In genomic region chrX:79630033-79631009, GRCh38 we compare ENCODE assay signal across 12 cellular contexts.
DNase-seq lines count a peak whose midpoint lies in the region; ATAC-seq lines count a peak whose summit lies in the region.
"Had no signal": no experiment of that assay in that cellular context is flagged by ENCODE, and none has a peak within 500 bp of the region (broad histone marks: within the 10 kb centered on the region; RNA-seq: fewer than 3 reads in every experiment).

No MANE protein-coding gene starts in this region.

- H3K27me3 ChIP-seq in BLaER1 = peaks cover 42% of the 10 kb centered on the region
- H3K27me3 ChIP-seq: colonic mucosa had no signal

- peak; percentile 68 for ATAC-seq in GM19043 (IDR thresholded peaks at IDR 0.05; ENCODE audit: low read depth, unreplicated experiment)
- peak; percentile 92 for ATAC-seq in HG02759 (IDR thresholded peaks at IDR 0.05; ENCODE audit: unreplicated experiment)
- ATAC-seq in HG03558 (IDR thresholded peaks at IDR 0.05; ENCODE audit: extremely low read depth, unreplicated experiment) = peak; percentile 71
- no peak for ATAC-seq in activated naive CD8-positive, alpha-beta T cell treated with anti-CD3 and anti-CD28 coated beads, Interleukin-2, amount 50 U/mL, for 24 hours
- no peak for ATAC-seq in activated CD4-positive, CD25-positive, alpha-beta regulatory T cell treated with anti-CD3 and anti-CD28 coated beads, Interleukin-2, amount 50 U/mL, for 24 hours
- ATAC-seq in left cardiac atrium = no peak

- no peak overlapping the region for H3K9ac ChIP-seq in BLaER1

- H4K20me1 ChIP-seq in BLaER1 = no peaks in the 10 kb centered on the region

- no peak overlapping the region for H3K4me3 Mint-ChIP-seq in activated naive CD8-positive, alpha-beta T cell treated with anti-CD3 and anti-CD28 coated beads, Interleukin-2, amount 50 U/mL, for 24 hours

- no peaks in the 10 kb centered on the region for H3K36me3 Mint-ChIP-seq in activated naive CD8-positive, alpha-beta T cell treated with anti-CD3 and anti-CD28 coated beads, Interleukin-2, amount 50 U/mL, for 24 hours (ENCODE audit: low read depth)

- H3K27ac Mint-ChIP-seq in activated naive CD8-positive, alpha-beta T cell treated with anti-CD3 and anti-CD28 coated beads, Interleukin-2, amount 50 U/mL, for 24 hours = no peak overlapping the region

- peaks cover 2% of the 10 kb centered on the region for H3K27me3 Mint-ChIP-seq in activated naive CD8-positive, alpha-beta T cell treated with anti-CD3 and anti-CD28 coated beads, Interleukin-2, amount 50 U/mL, for 24 hours

- intact Hi-C loops in left cardiac atrium (cut with DNase I) = no loop called here

- peaks cover 19% of the 10 kb centered on the region for H3K4me1 ChIP-seq in BLaER1
- H3K4me1 ChIP-seq: colonic mucosa, prostate gland had no signal

- H3K4me1 Mint-ChIP-seq in activated naive CD8-positive, alpha-beta T cell treated with anti-CD3 and anti-CD28 coated beads, Interleukin-2, amount 50 U/mL, for 24 hours = no peaks in the 10 kb centered on the region

- H3K27ac ChIP-seq in BLaER1 = no peak overlapping the region
- H3K27ac ChIP-seq: colonic mucosa, prostate gland had no signal

- no peaks in the 10 kb centered on the region for H3K9me3 Mint-ChIP-seq in activated naive CD8-positive, alpha-beta T cell treated with anti-CD3 and anti-CD28 coated beads, Interleukin-2, amount 50 U/mL, for 24 hours

- no peak for DNase-seq in NCI-H2081 treated with DMSO at 0.1 percent for 48 hours (lab: John Stamatoyannopoulos, UW)
- DNase-seq in activated naive CD8-positive, alpha-beta T cell treated with anti-CD3 and anti-CD28 coated beads, Interleukin-2, amount 50 U/mL, for 24 hours = no peak
- no peak for DNase-seq in left cardiac atrium
- DNase-seq: activated gamma-delta T cell, colonic mucosa, NCI-H1417 treated with DMSO at 0.1 percent for 48 hours had no signal

- no peak overlapping the region for H3K4me3 ChIP-seq in BLaER1
- H3K4me3 ChIP-seq: colonic mucosa, prostate gland had no signal

- H3K9me3 ChIP-seq in BLaER1 = no peaks in the 10 kb centered on the region; the same call in 1 of the 2 replicates
- H3K9me3 ChIP-seq: colonic mucosa, prostate gland had no signal

- H3K4me2 ChIP-seq in BLaER1 = peak overlapping the region; percentile 25

- no peaks in the 10 kb centered on the region for H3K36me3 ChIP-seq in BLaER1
- H3K36me3 ChIP-seq: colonic mucosa, prostate gland had no signal

Comparison
In these comparisons a context has a peak if more than half of its experiments do, and no peak if none do; other contexts are left out.
1. ATAC-seq: peak in GM19043 (single experiment), HG02759 (single experiment) and HG03558 (single experiment); none in activated naive CD8-positive, alpha-beta T cell treated with anti-CD3 and anti-CD28 coated beads, Interleukin-2, amount 50 U/mL, for 24 hours (single experiment), activated CD4-positive, CD25-positive, alpha-beta regulatory T cell treated with anti-CD3 and anti-CD28 coated beads, Interleukin-2, amount 50 U/mL, for 24 hours (0 of 2) and left cardiac atrium (0 of 2).